Comparison of ENCODE assay signal across 26 cellular contexts in the genomic region with DNA sequence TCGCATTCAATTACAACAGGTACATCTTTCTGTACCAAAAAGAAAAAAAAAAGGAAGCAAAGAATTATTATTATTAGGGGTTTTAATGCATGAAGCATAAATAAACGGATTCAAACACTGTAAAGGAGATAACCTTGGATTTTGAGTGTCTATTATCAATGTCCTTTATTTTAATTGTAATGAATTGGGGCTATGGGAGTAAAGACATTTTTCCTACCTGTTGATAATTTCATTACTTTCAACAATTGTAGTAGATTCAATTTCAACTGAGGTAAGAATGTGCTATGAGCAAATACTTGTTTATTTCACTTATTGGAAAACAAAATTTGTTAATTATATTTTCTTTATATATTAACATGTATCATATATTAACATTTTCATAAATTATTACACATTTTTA.
"Had no signal": no experiment of that assay in that cellular context is flagged by ENCODE, and none has a peak within 500 bp of the region (broad histone marks: within the 10 kb centered on the region; RNA-seq: fewer than 3 reads in every experiment).

No MANE protein-coding gene starts in this region.

- H3K27ac ChIP-seq: colonic mucosa, coronary artery, epithelial cell of prostate, esophagus muscularis mucosa, esophagus squamous epithelium, foreskin keratinocyte, gastrocnemius medialis, gastroesophageal sphincter, heart left ventricle, heart right ventricle had no signal

- H3K4me1 ChIP-seq: colonic mucosa, esophagus muscularis mucosa, esophagus squamous epithelium, foreskin keratinocyte, gastrocnemius medialis, gastroesophageal sphincter, heart left ventricle, heart right ventricle had no signal

- ATAC-seq: effector memory CD8-positive, alpha-beta T cell; esophagus mucosa; foreskin keratinocyte; gastrocnemius medialis; gastroesophageal sphincter; heart left ventricle; heart right ventricle had no signal

- FAIRE-seq: colon, endometrium, endothelial cell of umbilical vein, frontal cortex had no signal

- DNase-seq: colonic mucosa; cortex of kidney; dermis blood vessel endothelial cell; effector CD4-positive, alpha-beta T cell; effector CD8-positive, alpha-beta T cell; effector memory CD4-positive, alpha-beta T cell; effector memory CD8-positive, alpha-beta T cell; endodermal cell; erythroblast; esophagus squamous epithelium; foreskin keratinocyte; foreskin melanocyte; gastrocnemius medialis; glutamatergic neuron; head of caudate nucleus; heart left ventricle; heart right ventricle had no signal

- H3K4me3 ChIP-seq: colonic mucosa, coronary artery, esophagus muscularis mucosa, esophagus squamous epithelium, gastrocnemius medialis, gastroesophageal sphincter, heart left ventricle, heart right ventricle had no signal

- H3K27me3 ChIP-seq: colonic mucosa, esophagus muscularis mucosa, esophagus squamous epithelium, foreskin keratinocyte, gastrocnemius medialis, gastroesophageal sphincter, heart left ventricle had no signal

- H3K36me3 ChIP-seq: colonic mucosa, esophagus muscularis mucosa, esophagus squamous epithelium, gastrocnemius medialis, gastroesophageal sphincter, heart left ventricle, heart right ventricle had no signal

- H3K9me3 ChIP-seq: colonic mucosa, esophagus muscularis mucosa, esophagus squamous epithelium, gastrocnemius medialis, gastroesophageal sphincter, heart left ventricle, heart right ventricle had no signal
